ENCODE assay signal across 23 cellular contexts in genomic region chr2:8486141-8486540, GRCh38.
A peak's percentile ranks its signal among the peaks of the same experiment; 100 is the strongest.
DNase-seq lines count a peak whose midpoint lies in the region; ATAC-seq, FAIRE-seq and TF ChIP-seq lines count a peak whose summit lies in the region.
"Had no signal": no experiment of that assay in that cellular context is flagged by ENCODE, and none has a peak within 500 bp of the region (broad histone marks: within the 10 kb centered on the region; RNA-seq: fewer than 3 reads in every experiment).

No MANE protein-coding gene starts in this region.

- intact Hi-C loops in activated T-helper 1 cell treated with anti-CD3 and anti-CD28 coated beads, Interleukin-12 subunit alpha, Interleukin-12 subunit beta, Interleukin-2, Interleukin-4 antibody, amounts not matched to agents 30 ng/mL and 10 ng/mL and 1 ng/mL, durations not matched to agents 14 hours and 24 hours and 36 hours (cut with micrococcal nuclease): loop anchor here (10.0 kb wide), 4 partner anchors 151 to 811 kb away; partner anchors contain the start of gene ID2

- H3K27ac Mint-ChIP-seq in activated T-helper 1 cell treated with anti-CD3 and anti-CD28 coated beads, Interleukin-12 subunit alpha, Interleukin-12 subunit beta, Interleukin-2, Interleukin-4 antibody, amounts not matched to agents 30 ng/mL and 10 ng/mL and 1 ng/mL, durations not matched to agents 14 hours and 24 hours and 36 hours: no peak overlapping the region
- peak overlapping the region; percentile 97 to 98 for H3K27ac Mint-ChIP-seq in natural killer cell treated with Interleukin-12 subunit alpha and Interleukin-12 subunit beta and Interleukin-15 and Interleukin-18, amount 100 ng/mL, for 72 hours
- H3K27ac Mint-ChIP-seq: WTC11 had no signal

- H3K36me3 Mint-ChIP-seq in activated T-cell treated with anti-CD3 and anti-CD28 coated beads, Interleukin-2, amount 50 U/mL, for 4 hours (ENCODE audit: insufficient read depth): no peaks in the 10 kb centered on the region
- H3K36me3 Mint-ChIP-seq in activated T-helper 1 cell treated with anti-CD3 and anti-CD28 coated beads, Interleukin-12 subunit alpha, Interleukin-12 subunit beta, Interleukin-2, Interleukin-4 antibody, amounts not matched to agents 30 ng/mL and 10 ng/mL and 1 ng/mL, durations not matched to agents 14 hours and 24 hours and 36 hours (ENCODE audit: low read depth): peaks cover 7% of the 10 kb centered on the region
- no peaks in the 10 kb centered on the region for H3K36me3 Mint-ChIP-seq in natural killer cell treated with Interleukin-12 subunit alpha and Interleukin-12 subunit beta and Interleukin-15 and Interleukin-18, amount 100 ng/mL, for 72 hours
- H3K36me3 Mint-ChIP-seq: WTC11 had no signal

- FAIRE-seq in GM12892 (lab: Jason Lieb, UNC): peak; percentile 17

- POLR2A ChIA-PET in RWPE1 (lab: Yijun Ruan, JAX; ENCODE audit: low non-redundant PET): no interaction called here

- H3K4me1 Mint-ChIP-seq in activated T-cell treated with anti-CD3 and anti-CD28 coated beads, Interleukin-2, amount 50 U/mL, for 4 hours (ENCODE audit: low read depth): peaks cover 81% of the 10 kb centered on the region
- peaks cover 76% of the 10 kb centered on the region for H3K4me1 Mint-ChIP-seq in activated T-helper 1 cell treated with anti-CD3 and anti-CD28 coated beads, Interleukin-12 subunit alpha, Interleukin-12 subunit beta, Interleukin-2, Interleukin-4 antibody, amounts not matched to agents 30 ng/mL and 10 ng/mL and 1 ng/mL, durations not matched to agents 14 hours and 24 hours and 36 hours (ENCODE audit: low read depth)
- peaks cover 76 to 87% of the 10 kb centered on the region in 2 donors for H3K4me1 Mint-ChIP-seq in natural killer cell treated with Interleukin-12 subunit alpha and Interleukin-12 subunit beta and Interleukin-15 and Interleukin-18, amount 100 ng/mL, for 72 hours (ENCODE audit: low read depth in 2 of 2)

- TF ChIP-seq CTCF in RWPE1 (conservative IDR thresholded peaks at IDR 0.05; ENCODE audit: low read depth): no peak

- H3K4me3 Mint-ChIP-seq in activated T-cell treated with anti-CD3 and anti-CD28 coated beads, Interleukin-2, amount 50 U/mL, for 4 hours: peak overlapping the region; percentile 79
- peak overlapping the region; percentile 0 for H3K4me3 Mint-ChIP-seq in activated T-helper 1 cell treated with anti-CD3 and anti-CD28 coated beads, Interleukin-12 subunit alpha, Interleukin-12 subunit beta, Interleukin-2, Interleukin-4 antibody, amounts not matched to agents 30 ng/mL and 10 ng/mL and 1 ng/mL, durations not matched to agents 14 hours and 24 hours and 36 hours
- H3K4me3 Mint-ChIP-seq in natural killer cell treated with Interleukin-12 subunit alpha and Interleukin-12 subunit beta and Interleukin-15 and Interleukin-18, amount 100 ng/mL, for 72 hours: peak overlapping the region; percentile 96
- H3K4me3 Mint-ChIP-seq: WTC11 had no signal

- CTCF ChIA-PET in RWPE1 (lab: Yijun Ruan, JAX): no interaction called here

- DNase-seq in activated T-cell treated with anti-CD3 and anti-CD28 coated beads, Interleukin-2, amount 50 U/mL, for 4 hours: no peak
- DNase-seq in activated T-cell treated with anti-CD3 and anti-CD28 coated beads for 4 hours: no peak
- no peak for DNase-seq in GM12892 (ENCODE audit: insufficient read length)
- no peak for DNase-seq in activated T-helper 1 cell treated with anti-CD3 and anti-CD28 coated beads, Interleukin-12 subunit alpha, Interleukin-12 subunit beta, Interleukin-2, Interleukin-4 antibody, amounts not matched to agents 30 ng/mL and 10 ng/mL and 1 ng/mL, durations not matched to agents 14 hours and 24 hours and 36 hours (ENCODE audit: low spot score)
- DNase-seq in natural killer cell treated with Interleukin-12 subunit alpha and Interleukin-12 subunit beta and Interleukin-15 and Interleukin-18, amount 100 ng/mL, for 72 hours (ENCODE audit: low spot score): no peak
- DNase-seq in RWPE1 (ENCODE audit: low spot score): no peak
- DNase-seq in left lobe of liver (ENCODE audit: low spot score): no peak
- DNase-seq: ACHN; activated naive CD4-positive, alpha-beta T cell; anterior cingulate cortex; C1 segment of cervical spinal cord; hypothalamus; left ventricle myocardium inferior; MM.1S; naive B cell; NCI-H1417 treated with DMSO at 0.1 percent for 48 hours; NCI-H2081 treated with DMSO at 0.1 percent for 48 hours; NCI-H446; PC-3; Right ventricle myocardium superior had no signal

- no peaks in the 10 kb centered on the region for H3K27me3 Mint-ChIP-seq in activated T-cell treated with anti-CD3 and anti-CD28 coated beads, Interleukin-2, amount 50 U/mL, for 4 hours (ENCODE audit: low read depth)
- no peaks in the 10 kb centered on the region for H3K27me3 Mint-ChIP-seq in activated T-helper 1 cell treated with anti-CD3 and anti-CD28 coated beads, Interleukin-12 subunit alpha, Interleukin-12 subunit beta, Interleukin-2, Interleukin-4 antibody, amounts not matched to agents 30 ng/mL and 10 ng/mL and 1 ng/mL, durations not matched to agents 14 hours and 24 hours and 36 hours (ENCODE audit: insufficient read depth)
- H3K27me3 Mint-ChIP-seq in natural killer cell treated with Interleukin-12 subunit alpha and Interleukin-12 subunit beta and Interleukin-15 and Interleukin-18, amount 100 ng/mL, for 72 hours: no peaks in the 10 kb centered on the region

- no peaks in the 10 kb centered on the region for H3K9me3 Mint-ChIP-seq in activated T-cell treated with anti-CD3 and anti-CD28 coated beads, Interleukin-2, amount 50 U/mL, for 4 hours
- H3K9me3 Mint-ChIP-seq in activated T-helper 1 cell treated with anti-CD3 and anti-CD28 coated beads, Interleukin-12 subunit alpha, Interleukin-12 subunit beta, Interleukin-2, Interleukin-4 antibody, amounts not matched to agents 30 ng/mL and 10 ng/mL and 1 ng/mL, durations not matched to agents 14 hours and 24 hours and 36 hours: no peaks in the 10 kb centered on the region
- no peaks in the 10 kb centered on the region for H3K9me3 Mint-ChIP-seq in natural killer cell treated with Interleukin-12 subunit alpha and Interleukin-12 subunit beta and Interleukin-15 and Interleukin-18, amount 100 ng/mL, for 72 hours
- H3K9me3 Mint-ChIP-seq: WTC11 had no signal

- no peak for ATAC-seq in activated T-cell treated with anti-CD3 and anti-CD28 coated beads, Interleukin-2, amount 50 U/mL, for 4 hours
- ATAC-seq in natural killer cell treated with Interleukin-12 subunit alpha and Interleukin-12 subunit beta and Interleukin-15 and Interleukin-18, amount 100 ng/mL, for 72 hours: peak in 1 of 2 donors; percentile 60
- no peak for ATAC-seq in HG03565 (IDR thresholded peaks at IDR 0.05; ENCODE audit: unreplicated experiment)
- no peak for ATAC-seq in left lobe of liver
- ATAC-seq: PC-3, WTC11 had no signal

- no peak overlapping the region for H3K27ac ChIP-seq in RWPE1
- H3K27ac ChIP-seq: cardiac muscle cell, left ventricle myocardium inferior had no signal

- TF ChIP-seq POLR2A in GM12892 (IDR thresholded peaks at IDR 0.05; ENCODE audit: low read depth, low read length): no peak

Comparison
In these comparisons a context has a peak if more than half of its experiments do, and no peak if none do; other contexts are left out.
1. H3K4me3 Mint-ChIP-seq: peak in every context shown above with its lines; median percentile 96 in natural killer cell treated with Interleukin-12 subunit alpha and Interleukin-12 subunit beta and Interleukin-15 and Interleukin-18, amount 100 ng/mL, for 72 hours; 79 in activated T-cell treated with anti-CD3 and anti-CD28 coated beads, Interleukin-2, amount 50 U/mL, for 4 hours; 0 in activated T-helper 1 cell treated with anti-CD3 and anti-CD28 coated beads, Interleukin-12 subunit alpha, Interleukin-12 subunit beta, Interleukin-2, Interleukin-4 antibody, amounts not matched to agents 30 ng/mL and 10 ng/mL and 1 ng/mL, durations not matched to agents 14 hours and 24 hours and 36 hours.